17 cellular contexts compared by ENCODE assay signal in genomic region chr7:3896366-3896765, GRCh38.
"Had no signal": no experiment of that assay in that cellular context is flagged by ENCODE, and none has a peak within 500 bp of the region (broad histone marks: within the 10 kb centered on the region; RNA-seq: fewer than 3 reads in every experiment).

No MANE protein-coding gene starts in this region.

- H3K9me3 Mint-ChIP-seq: activated naive CD8-positive, alpha-beta T cell treated with anti-CD3 and anti-CD28 coated beads, Interleukin-2, amount 10 ng/mL, durations not matched to agents 7 days and 5 days; natural killer cell treated with Interleukin-12 subunit alpha and Interleukin-12 subunit beta and Interleukin-15 and Interleukin-18, amount 100 ng/mL, for 72 hours; stimulated activated naive CD8-positive, alpha-beta T cell treated with anti-CD3 and anti-CD28 coated beads, Interleukin-15, Interleukin-2, amounts not matched to agents 100 ng/mL and 50 ng/mL, for 24 hours had no signal

- H3K9me3 ChIP-seq: left lung, suprapubic skin, upper lobe of left lung had no signal

- H3K4me3 ChIP-seq: left lung, suprapubic skin, upper lobe of left lung had no signal

- H3K36me3 Mint-ChIP-seq: activated naive CD8-positive, alpha-beta T cell treated with anti-CD3 and anti-CD28 coated beads, Interleukin-2, amount 10 ng/mL, durations not matched to agents 7 days and 5 days; natural killer cell treated with Interleukin-12 subunit alpha and Interleukin-12 subunit beta and Interleukin-15 and Interleukin-18, amount 100 ng/mL, for 72 hours had no signal

- H3K27ac ChIP-seq: epithelial cell of prostate, left lung, suprapubic skin had no signal

- ATAC-seq: left lung; natural killer cell treated with Interleukin-12 subunit alpha and Interleukin-12 subunit beta and Interleukin-15 and Interleukin-18, amount 100 ng/mL, for 72 hours had no signal

- H3K4me1 Mint-ChIP-seq: activated naive CD8-positive, alpha-beta T cell treated with anti-CD3 and anti-CD28 coated beads, Interleukin-2, amount 10 ng/mL, durations not matched to agents 7 days and 5 days had no signal

- H3K4me1 ChIP-seq: left lung, upper lobe of left lung had no signal

- H3K27ac Mint-ChIP-seq: activated naive CD8-positive, alpha-beta T cell treated with anti-CD3 and anti-CD28 coated beads, Interleukin-2, amount 10 ng/mL, durations not matched to agents 7 days and 5 days; natural killer cell treated with Interleukin-12 subunit alpha and Interleukin-12 subunit beta and Interleukin-15 and Interleukin-18, amount 100 ng/mL, for 72 hours; stimulated activated naive CD8-positive, alpha-beta T cell treated with anti-CD3 and anti-CD28 coated beads, Interleukin-15, Interleukin-2, amounts not matched to agents 100 ng/mL and 50 ng/mL, for 24 hours had no signal

- DNase-seq: activated CD4-positive, alpha-beta T cell treated with anti-CD3 and anti-CD28 coated beads for 4 hours; activated CD4-positive, alpha-beta T cell treated with anti-CD3 and anti-CD28 coated beads, Interleukin-2, amount 50 U/mL, for 48 hours; activated CD4-positive, CD25-positive, alpha-beta regulatory T cell; activated naive CD4-positive, alpha-beta T cell treated with Interleukin-2 at 50 U/mL for 16 hours; activated naive CD8-positive, alpha-beta T cell treated with anti-CD3 and anti-CD28 coated beads, Interleukin-2, amount 10 ng/mL, durations not matched to agents 7 days and 5 days; activated T-cell treated with anti-CD3 and anti-CD28 coated beads, Interleukin-2, amount 50 U/mL, for 48 hours; amniotic stem cell; left lung; midbrain; posterior cingulate gyrus; stimulated activated CD4-positive, alpha-beta T cell treated with anti-CD3 and anti-CD28 coated beads, Interleukin-12 subunit alpha, Interleukin-12 subunit beta, amount 100 ng/mL, for 4 hours; stimulated activated CD4-positive, alpha-beta T cell treated with anti-CD3 and anti-CD28 coated beads, Interleukin-4, amount 100 ng/mL, for 4 hours; upper lobe of left lung had no signal

- H3K27me3 ChIP-seq: left lung, suprapubic skin, upper lobe of left lung had no signal

- H3K4me3 Mint-ChIP-seq: activated naive CD8-positive, alpha-beta T cell treated with anti-CD3 and anti-CD28 coated beads, Interleukin-2, amount 10 ng/mL, durations not matched to agents 7 days and 5 days; natural killer cell treated with Interleukin-12 subunit alpha and Interleukin-12 subunit beta and Interleukin-15 and Interleukin-18, amount 100 ng/mL, for 72 hours; stimulated activated naive CD8-positive, alpha-beta T cell treated with anti-CD3 and anti-CD28 coated beads, Interleukin-15, Interleukin-2, amounts not matched to agents 100 ng/mL and 50 ng/mL, for 24 hours had no signal

- H3K36me3 ChIP-seq: left lung, suprapubic skin, upper lobe of left lung had no signal
